In genomic region chr18:80232710-80233109, GRCh38 we compare ENCODE assay signal across 18 cellular contexts.
"Had no signal": no experiment of that assay in that cellular context is flagged by ENCODE, and none has a peak within 500 bp of the region (broad histone marks: within the 10 kb centered on the region; RNA-seq: fewer than 3 reads in every experiment).

No MANE protein-coding gene starts in this region.

- H3K9me3 ChIP-seq: psoas muscle, testis had no signal

- ATAC-seq: foreskin keratinocyte; heart right ventricle; left lobe of liver; naive thymus-derived CD4-positive, alpha-beta T cell; psoas muscle; sciatic nerve; stimulated activated naive B cell treated with anti-CD40 and anti-IgM and Interleukin-4, amounts not matched to agents 10 μg/mL and 1 μg/mL and 100 μg/mL, for 72 hours; stimulated activated naive CD8-positive, alpha-beta T cell treated with anti-CD3 and anti-CD28 coated beads, Interleukin-15, amount 100 ng/mL, for 72 hours had no signal

- DNase-seq: erythroblast; foreskin keratinocyte; heart right ventricle; hypothalamus; mammary epithelial cell; naive thymus-derived CD4-positive, alpha-beta T cell; nephron progenitor cell; psoas muscle; retina; stimulated activated CD4-positive, alpha-beta T cell treated with anti-CD3 and anti-CD28 coated beads, Interleukin-2, amount 100 ng/mL, for 24 hours; stimulated activated CD4-positive, alpha-beta T cell treated with anti-CD3 and anti-CD28 coated beads, Interleukin-4, amount 100 ng/mL, for 4 hours; stimulated activated naive B cell treated with anti-CD40 and anti-IgM and Interleukin-4, amounts not matched to agents 10 μg/mL and 1 μg/mL and 100 μg/mL, for 72 hours; stimulated activated naive CD8-positive, alpha-beta T cell treated with anti-CD3 and anti-CD28 coated beads, Interleukin-15, amount 100 ng/mL, for 72 hours; testis had no signal

- H3K27me3 ChIP-seq: foreskin keratinocyte, heart right ventricle, testis, tibial nerve had no signal

- H3K4me1 ChIP-seq: psoas muscle, testis, tibial nerve had no signal

- H3K27ac ChIP-seq: foreskin keratinocyte, heart right ventricle, psoas muscle, testis, tibial nerve had no signal

- H3K36me3 ChIP-seq: heart right ventricle, tibial nerve had no signal

- H3K4me3 ChIP-seq: heart right ventricle, psoas muscle, skin epidermis, testis, tibial nerve had no signal
